1 cellular context compared by ENCODE assay signal in genomic region chr4:55398461-55398860, GRCh38.
A peak's percentile ranks its signal among the peaks of the same experiment; 100 is the strongest.
TF ChIP-seq lines count a peak whose summit lies in the region.

No MANE protein-coding gene starts in this region.

TF ChIP-seq in HepG2, 621 proteins besides CTCF, POLR2A, EP300 and RAD21:
- TF ChIP-seq CBX5 (CRISPR knock-in tag; IDR thresholded peaks at IDR 0.05; ENCODE audit: borderline replicate concordance): no peak
- peak; percentile 32; the same call in 1 of the 2 replicates for TF ChIP-seq FOXA3 (CRISPR knock-in tag; IDR thresholded peaks at IDR 0.05)
